10 cellular contexts compared by ENCODE assay signal in genomic region chr7:33044986-33045385, GRCh38. TPM values are rescaled to one million over a fixed set of nuclear protein-coding genes. Genes with fewer than 3 reads are reported as not detected.
DNase-seq lines count a peak whose midpoint lies in the region; ATAC-seq, FAIRE-seq and TF ChIP-seq lines count a peak whose summit lies in the region.
"Had no signal": no experiment of that assay in that cellular context is flagged by ENCODE, and none has a peak within 500 bp of the region (broad histone marks: within the 10 kb centered on the region; RNA-seq: fewer than 3 reads in every experiment).

No MANE protein-coding gene starts in this region.

- SMC1A ChIA-PET in GM12878 (lab: Charles Lee; ENCODE audit: uncharacterized antibody, unreplicated experiment) = interaction anchor here (1.5 to 1.7 kb wide), 2 partner anchors 9 to 10 kb away, joined by 4 to 6 read pairs; no protein-coding TSS in a partner anchor

- no peak overlapping the region for H3K4me2 ChIP-seq in GM12878 (ENCODE audit: control insufficient read depth, insufficient read depth)

- peak overlapping the region; percentile 28 for H3K27ac Mint-ChIP-seq in activated naive CD8-positive, alpha-beta T cell
- no peak overlapping the region for H3K27ac Mint-ChIP-seq in activated naive CD8-positive, alpha-beta T cell treated with anti-CD3 and anti-CD28 coated beads, Interleukin-2, amount 50 U/mL, for 24 hours
- H3K27ac Mint-ChIP-seq: activated CD4-positive, alpha-beta memory T cell treated with anti-CD3 and anti-CD28 coated beads, Interleukin-2, amount 10 ng/mL, durations not matched to agents 7 days and 5 days had no signal

- POLR2A ChIA-PET in GM12878 (lab: Charles Lee) = interaction anchor here (0.6 to 1.7 kb wide), 3 partner anchors 9 to 22 kb away, joined by 3 to 6 read pairs (median 3); partner anchors contain the start of gene NT5C3A

- H3K9ac ChIP-seq in GM12878 (ENCODE audit: control insufficient read depth, insufficient read depth, low read length) (no peak overlapping the region), subcutaneous abdominal adipose tissue (ENCODE audit: low read length in 5 of 5) (no peak overlapping the region)

- in situ Hi-C loops in GM12878 (cut with MboI) = no loop called here

- peaks cover 54% of the 10 kb centered on the region for H3K4me1 Mint-ChIP-seq in activated naive CD8-positive, alpha-beta T cell (ENCODE audit: low read depth)
- H3K4me1 Mint-ChIP-seq in activated naive CD8-positive, alpha-beta T cell treated with anti-CD3 and anti-CD28 coated beads, Interleukin-2, amount 50 U/mL, for 24 hours = peaks cover 38% of the 10 kb centered on the region

- RAD21 ChIA-PET in GM12878 (lab: Charles Lee; ENCODE audit: unreplicated experiment) = interaction anchor here (0.7 to 1.4 kb wide), 2 partner anchors 18 to 198 kb away, joined by 3 to 4 read pairs; partner anchors contain the start of gene NT5C3A

- CTCF ChIA-PET in GM12878 (lab: Yijun Ruan, JAX) = interaction anchor here (0.9 to 1.4 kb wide), 4 partner anchors 9 to 198 kb away, joined by 3 to 7 read pairs (median 4); partner anchors contain the start of gene NT5C3A

- intact Hi-C loops in GM12878 (cut with micrococcal nuclease; ENCODE audit: unreplicated experiment) = no loop called here
- intact Hi-C loops in thyroid gland (cut with DNase I) = no loop called here

- H3K27me3 ChIP-seq in GM12878 (replicated peaks in 1 of 2; ENCODE audit: control insufficient read depth in 2 of 2, insufficient read depth in 2 of 2, low read length in 1 of 2) (no peaks in the 10 kb centered on the region), subcutaneous abdominal adipose tissue (ENCODE audit: control insufficient read depth in 5 of 5, insufficient read depth in 4 of 5, low read length in 5 of 5) (no peaks in the 10 kb centered on the region), thyroid gland (no peaks in the 10 kb centered on the region)

- H3K4me3 Mint-ChIP-seq in activated naive CD8-positive, alpha-beta T cell = no peak overlapping the region
- no peak overlapping the region for H3K4me3 Mint-ChIP-seq in activated naive CD8-positive, alpha-beta T cell treated with anti-CD3 and anti-CD28 coated beads, Interleukin-2, amount 50 U/mL, for 24 hours
- H3K4me3 Mint-ChIP-seq: activated CD4-positive, alpha-beta memory T cell treated with anti-CD3 and anti-CD28 coated beads, Interleukin-2, amount 10 ng/mL, durations not matched to agents 7 days and 5 days had no signal

- no peaks in the 10 kb centered on the region for H3K9me3 Mint-ChIP-seq in activated naive CD8-positive, alpha-beta T cell (ENCODE audit: low read depth)
- no peaks in the 10 kb centered on the region for H3K9me3 Mint-ChIP-seq in activated naive CD8-positive, alpha-beta T cell treated with anti-CD3 and anti-CD28 coated beads, Interleukin-2, amount 50 U/mL, for 24 hours
- H3K9me3 Mint-ChIP-seq: activated CD4-positive, alpha-beta memory T cell treated with anti-CD3 and anti-CD28 coated beads, Interleukin-2, amount 10 ng/mL, durations not matched to agents 7 days and 5 days had no signal

- no peak overlapping the region for H3K27ac ChIP-seq in GM12878 (ENCODE audit: control insufficient read depth, insufficient read depth)
- peak overlapping the region; percentile 79 for H3K27ac ChIP-seq in subcutaneous abdominal adipose tissue (ENCODE audit: low read depth, low read length)
- H3K27ac ChIP-seq in thyroid gland = peak overlapping the region in 1 of 3 donors; percentile 4

- H3K27me3 Mint-ChIP-seq in activated naive CD8-positive, alpha-beta T cell = no peaks in the 10 kb centered on the region
- no peaks in the 10 kb centered on the region for H3K27me3 Mint-ChIP-seq in activated naive CD8-positive, alpha-beta T cell treated with anti-CD3 and anti-CD28 coated beads, Interleukin-2, amount 50 U/mL, for 24 hours
- H3K27me3 Mint-ChIP-seq: activated CD4-positive, alpha-beta memory T cell treated with anti-CD3 and anti-CD28 coated beads, Interleukin-2, amount 10 ng/mL, durations not matched to agents 7 days and 5 days had no signal

- H2AFZ ChIP-seq in GM12878 (ENCODE audit: control insufficient read depth, low read depth, low read length) = no peak overlapping the region

- no peak for DNase-seq in activated naive CD8-positive, alpha-beta T cell treated with anti-CD3 and anti-CD28 coated beads, Interleukin-2, amount 50 U/mL, for 24 hours
- DNase-seq in GM12878 (ENCODE audit: low read depth, low spot score) (no peak), thyroid gland (no peak), NCI-H82 (lab: John Stamatoyannopoulos, UW) (no peak)
- no peak for DNase-seq in activated CD8-positive, alpha-beta memory T cell treated with anti-CD3 and anti-CD28 coated beads, Interleukin-2, amount 50 U/mL, for 4 hours
- DNase-seq: activated CD4-positive, alpha-beta memory T cell treated with anti-CD3 and anti-CD28 coated beads, Interleukin-2, amount 10 ng/mL, durations not matched to agents 7 days and 5 days; amniotic stem cell had no signal

- no peaks in the 10 kb centered on the region for H4K20me1 ChIP-seq in GM12878 (ENCODE audit: control insufficient read depth, insufficient read depth)

- WGBS in GM12878 (ENCODE audit: insufficient coverage, insufficient replicate concordance, low lambda C conversion rate, missing lambda C conversion rate) = 2% methylated on average over 2 of the region's 2 CpGs
- WGBS in thyroid gland, 2 donors = 34 to 74% methylated on average over 2 of the region's 2 CpGs

- peaks cover 89% of the 10 kb centered on the region for H3K79me2 ChIP-seq in GM12878 (ENCODE audit: control insufficient read depth, insufficient read depth, low read length)

- no peak for TF ChIP-seq RAD21 in GM12878 (IDR thresholded peaks at IDR 0.05; ENCODE audit: insufficient read depth, low read depth, low read length)

- H3K4me3 ChIP-seq in GM12878 (no peak overlapping the region), subcutaneous abdominal adipose tissue (ENCODE audit: low read depth in 1 of 5, low read length in 5 of 5) (no peak overlapping the region), thyroid gland (replicated peaks in 1 of 3) (no peak overlapping the region)

- TF ChIP-seq CTCF in GM12878 (IDR thresholded peaks at IDR 0.05 in 2 of 3, conservative IDR thresholded peaks at IDR 0.05 in 1 of 3; ENCODE audit: control insufficient read depth in 2 of 3, extremely low read depth in 1 of 3, insufficient read depth in 1 of 3, low read depth in 3 of 3, low read length in 3 of 3) = no peak
- no peak for TF ChIP-seq CTCF in thyroid gland (IDR thresholded peaks at IDR 0.05)

- no peaks in the 10 kb centered on the region; a peak in 2 of 4 replicates for H3K36me3 ChIP-seq in GM12878 (ENCODE audit: control insufficient read depth in 2 of 2, insufficient read depth in 2 of 2, low read length in 1 of 2)
- no peaks in the 10 kb centered on the region for H3K36me3 ChIP-seq in subcutaneous abdominal adipose tissue (ENCODE audit: control insufficient read depth in 5 of 5, insufficient read depth in 5 of 5, low read length in 5 of 5)
- H3K36me3 ChIP-seq in thyroid gland = no peaks in the 10 kb centered on the region

- H3K9me3 ChIP-seq in GM12878 (replicated peaks; ENCODE audit: control insufficient read depth, insufficient read depth, low read length) (peaks cover 4% of the 10 kb centered on the region; the same call in 2 of the 3 replicates), subcutaneous abdominal adipose tissue (ENCODE audit: control insufficient read depth in 5 of 5, low read length in 5 of 5) (no peaks in the 10 kb centered on the region), thyroid gland (no peaks in the 10 kb centered on the region)

- H3K4me1 ChIP-seq in GM12878 (ENCODE audit: control insufficient read depth, insufficient read depth, low read length) (peaks cover 5% of the 10 kb centered on the region; the same call in 1 of the 2 replicates), subcutaneous abdominal adipose tissue (ENCODE audit: control insufficient read depth in 5 of 5, insufficient read depth in 5 of 5, low read length in 5 of 5) (peaks cover 3 to 32% (median 30%) of the 10 kb centered on the region in 5 donors), thyroid gland (peaks cover 30% of the 10 kb centered on the region in 2 donors)

- peak; percentile 76 for FAIRE-seq in GM12878 (lab: Jason Lieb, UNC)

- no peaks in the 10 kb centered on the region for H3K36me3 Mint-ChIP-seq in activated naive CD8-positive, alpha-beta T cell
- peaks cover 2% of the 10 kb centered on the region for H3K36me3 Mint-ChIP-seq in activated naive CD8-positive, alpha-beta T cell treated with anti-CD3 and anti-CD28 coated beads, Interleukin-2, amount 50 U/mL, for 24 hours (ENCODE audit: low read depth)

- no peak for ATAC-seq in activated naive CD8-positive, alpha-beta T cell treated with anti-CD3 and anti-CD28 coated beads, Interleukin-2, amount 50 U/mL, for 24 hours
- peak; percentile 38 for ATAC-seq in HG02884 (IDR thresholded peaks at IDR 0.05; ENCODE audit: unreplicated experiment)
- ATAC-seq in GM12878 = peak; percentile 34

- TF ChIP-seq POLR2A in GM12878 (IDR thresholded peaks at IDR 0.05; ENCODE audit: low read depth, low read length) = no peak
- no peak for TF ChIP-seq POLR2A in thyroid gland (IDR thresholded peaks at IDR 0.05)

- no peak for TF ChIP-seq EP300 in GM12878 (IDR thresholded peaks at IDR 0.05; ENCODE audit: borderline replicate concordance in 1 of 2, control insufficient read depth in 1 of 2, low read depth in 2 of 2, low read length in 2 of 2)

- BruUV-seq in GM12878 (replicated peaks; lab: Mats Ljungman, UMichigan) = no TSS peak

TF ChIP-seq in GM12878, 131 proteins besides CTCF, POLR2A, EP300 and RAD21 (continues in another document):
- no peak for TF ChIP-seq SUZ12 (IDR thresholded peaks at IDR 0.05; ENCODE audit: unreplicated experiment)
- TF ChIP-seq ZNF384 (IDR thresholded peaks at IDR 0.05; ENCODE audit: borderline replicate concordance, low read depth, low read length) = peak; percentile 44; the same call in 1 of the 2 replicates
- no peak for TF ChIP-seq POLR2AphosphoS2 (IDR thresholded peaks at IDR 0.05; ENCODE audit: low read depth, low read length)

RNA-seq across cellular contexts. Expression of gene NT5C3A, which starts 17.6 kb away (rescaled TPM):
- 83.7 and 97.2 TPM in 2 replicates for total RNA-seq in GM12878 (2013; cell fraction: nucleolus; rRNA removed)
- total RNA-seq in GM12878 (2014; rRNA removed) = 61.0 and 80.5 TPM in 2 replicates
- total RNA-seq in GM12878 (2014; rRNA removed; fragmentation: Illumina TruSeq; extraction: Trizol) = 86.8 and 95.5 TPM in 2 replicates
- 53.8 and 60.2 TPM in 2 replicates for total RNA-seq in GM12878 (2021)
- 57.7 TPM for polyA plus RNA-seq in GM12878 (2011; ENCODE audit: low read depth)
- polyA plus RNA-seq in GM12878 (2011; rRNA removed) = 96.5 and 181 TPM in 2 replicates
- polyA plus RNA-seq in GM12878 (2011; cell fraction: cytosol; rRNA removed) = 30.2 and 44.6 TPM in 2 replicates
- 26.3 and 27.5 TPM in 2 replicates for polyA plus RNA-seq in GM12878 (2011; cell fraction: nucleus; rRNA removed)
- 87.2 and 109 TPM in 2 replicates for polyA plus RNA-seq in GM12878 (2012)
- 88.1 and 115 TPM in 2 replicates for polyA plus RNA-seq in GM12878 (2014; fragmentation: Illumina TruSeq; extraction: Trizol)
- polyA plus RNA-seq in GM12878 (2014; fragmentation: Nextera tagmentation; extraction: Ambion mirVana) = 100 to 1,000 TPM in 1 of 2 experiments, 10 to 100 TPM in 1; 81.8 to 111 TPM
- 50.9 and 59.9 TPM in 2 replicates for polyA plus RNA-seq in GM12878 (2014; rRNA removed)
- 10 to 100 TPM; 53.0 to 57.9 TPM for polyA plus RNA-seq in GM12878 (2016; fragmentation: Nextera tagmentation; extraction: Ambion mirVana)
- 24.4 and 36.4 TPM in 2 replicates for polyA minus RNA-seq in GM12878 (2011; rRNA and poly(A)+ RNA removed)
- 13.9 and 16.7 TPM in 2 replicates for polyA minus RNA-seq in GM12878 (2011; cell fraction: cytosol; rRNA and poly(A)+ RNA removed)
- 19.2 and 27.1 TPM in 2 replicates for polyA minus RNA-seq in GM12878 (2011; cell fraction: nucleus; rRNA and poly(A)+ RNA removed)
- total RNA-seq in thyroid gland = 10 to 100 TPM; 28.8 to 40.3 (median 30.2) TPM
